ENCODE assay signal across 35 cellular contexts in genomic region chr13:37375724-37376123, GRCh38.
"Had no signal": no experiment of that assay in that cellular context is flagged by ENCODE, and none has a peak within 500 bp of the region (broad histone marks: within the 10 kb centered on the region; RNA-seq: fewer than 3 reads in every experiment).

No MANE protein-coding gene starts in this region.

- H3K27me3 Mint-ChIP-seq: activated CD4-positive, alpha-beta memory T cell treated with anti-CD3 and anti-CD28 coated beads for 36 hours; activated naive CD8-positive, alpha-beta T cell treated with anti-CD3 and anti-CD28 coated beads for 36 hours; central memory CD8-positive, alpha-beta T cell; effector memory CD8-positive, alpha-beta T cell; naive thymus-derived CD8-positive, alpha-beta T cell had no signal

- H3K36me3 Mint-ChIP-seq: activated CD4-positive, alpha-beta memory T cell treated with anti-CD3 and anti-CD28 coated beads for 36 hours; activated naive CD8-positive, alpha-beta T cell treated with anti-CD3 and anti-CD28 coated beads for 36 hours; naive thymus-derived CD8-positive, alpha-beta T cell; neural progenitor cell had no signal

- H3K4me2 ChIP-seq: neural progenitor cell had no signal

- H3K9me3 ChIP-seq: breast epithelium, gastrocnemius medialis, right atrium auricular region, spleen, suprapubic skin, tibial artery, upper lobe of right lung had no signal

- ATAC-seq: activated CD4-positive, CD25-positive, alpha-beta regulatory T cell treated with anti-CD3 and anti-CD28 coated beads, Interleukin-2, amount 50 U/mL, for 24 hours; effector memory CD8-positive, alpha-beta T cell; esophagus mucosa; gastrocnemius medialis; left cardiac atrium; left ventricle myocardium superior; naive thymus-derived CD8-positive, alpha-beta T cell; upper lobe of right lung had no signal

- H3K9me3 Mint-ChIP-seq: activated naive CD4-positive, alpha-beta T cell treated with anti-CD3 and anti-CD28 coated beads for 36 hours; activated naive CD8-positive, alpha-beta T cell treated with anti-CD3 and anti-CD28 coated beads for 36 hours; activated T-helper 1 cell treated with anti-CD3 and anti-CD28 coated beads, Interleukin-12 subunit alpha, Interleukin-12 subunit beta, Interleukin-2, Interleukin-4 antibody, amounts not matched to agents 30 ng/mL and 10 ng/mL and 1 ng/mL, durations not matched to agents 14 hours and 24 hours and 36 hours; central memory CD8-positive, alpha-beta T cell; effector memory CD8-positive, alpha-beta T cell; naive thymus-derived CD8-positive, alpha-beta T cell; neural progenitor cell; T-helper 1 cell treated with Interleukin-12 subunit alpha and Interleukin-12 subunit beta and Interleukin-4 antibody, amounts not matched to agents 30 μg/mL and 1 μg/mL, for 36 hours had no signal

- H3K4me1 Mint-ChIP-seq: activated naive CD8-positive, alpha-beta T cell treated with anti-CD3 and anti-CD28 coated beads for 36 hours; central memory CD8-positive, alpha-beta T cell; naive thymus-derived CD8-positive, alpha-beta T cell; neural progenitor cell had no signal

- H3K27me3 ChIP-seq: breast epithelium, gastrocnemius medialis, neural progenitor cell, right atrium auricular region, spleen, suprapubic skin, tibial artery, upper lobe of right lung had no signal

- H3K4me3 ChIP-seq: breast epithelium, coronary artery, gastrocnemius medialis, neural progenitor cell, right atrium auricular region, spleen, suprapubic skin, tibial artery, upper lobe of right lung had no signal

- H3K27ac ChIP-seq: breast epithelium, coronary artery, gastrocnemius medialis, neural progenitor cell, right atrium auricular region, spleen, suprapubic skin, tibial artery, upper lobe of right lung, WERI-Rb-1 had no signal

- H3K4me3 Mint-ChIP-seq: activated CD4-positive, alpha-beta memory T cell treated with anti-CD3 and anti-CD28 coated beads for 36 hours; activated naive CD4-positive, alpha-beta T cell treated with anti-CD3 and anti-CD28 coated beads for 36 hours; activated naive CD8-positive, alpha-beta T cell treated with anti-CD3 and anti-CD28 coated beads for 36 hours; activated T-helper 1 cell treated with anti-CD3 and anti-CD28 coated beads, Interleukin-12 subunit alpha, Interleukin-12 subunit beta, Interleukin-2, Interleukin-4 antibody, amounts not matched to agents 30 ng/mL and 10 ng/mL and 1 ng/mL, durations not matched to agents 14 hours and 24 hours and 36 hours; central memory CD8-positive, alpha-beta T cell; effector memory CD8-positive, alpha-beta T cell; naive thymus-derived CD8-positive, alpha-beta T cell; neural progenitor cell; T-helper 1 cell treated with Interleukin-12 subunit alpha and Interleukin-12 subunit beta and Interleukin-4 antibody, amounts not matched to agents 30 μg/mL and 1 μg/mL, for 36 hours had no signal

- FAIRE-seq: astrocyte had no signal

- DNase-seq: activated CD4-positive, alpha-beta memory T cell treated with anti-CD3 and anti-CD28 coated beads for 36 hours; activated CD4-positive, alpha-beta T cell treated with anti-CD3 and anti-CD28 coated beads for 48 hours; activated CD8-positive, alpha-beta memory T cell treated with anti-CD3 and anti-CD28 coated beads, Interleukin-2, amount 50 U/mL, for 4 hours; activated effector memory CD4-positive, alpha-beta T cell treated with anti-CD3 and anti-CD28 coated beads, Interleukin-2, amount 50 U/mL, for 16 hours; activated naive CD4-positive, alpha-beta T cell treated with anti-CD3 and anti-CD28 coated beads for 36 hours; activated naive CD8-positive, alpha-beta T cell treated with anti-CD3 and anti-CD28 coated beads for 36 hours; activated T-cell treated with anti-CD3 and anti-CD28 coated beads, Interleukin-2, amount 50 U/mL, for 1 hour; amniotic stem cell; effector memory CD8-positive, alpha-beta T cell; gastrocnemius medialis; glutamatergic neuron; islet precursor cell; left cardiac atrium; left ventricle myocardium superior; midbrain; naive thymus-derived CD8-positive, alpha-beta T cell; occipital lobe; spleen; stimulated activated naive CD4-positive, alpha-beta T cell; SW 1271; T-helper 9 cell; tibial artery; upper lobe of right lung; WERI-Rb-1 had no signal

- H2AFZ ChIP-seq: neural progenitor cell had no signal

- H3K9ac ChIP-seq: neural progenitor cell had no signal

- H3K27ac Mint-ChIP-seq: activated CD4-positive, alpha-beta memory T cell treated with anti-CD3 and anti-CD28 coated beads for 36 hours; activated naive CD4-positive, alpha-beta T cell treated with anti-CD3 and anti-CD28 coated beads for 36 hours; activated naive CD8-positive, alpha-beta T cell treated with anti-CD3 and anti-CD28 coated beads for 36 hours; activated T-helper 1 cell treated with anti-CD3 and anti-CD28 coated beads, Interleukin-12 subunit alpha, Interleukin-12 subunit beta, Interleukin-2, Interleukin-4 antibody, amounts not matched to agents 30 ng/mL and 10 ng/mL and 1 ng/mL, durations not matched to agents 14 hours and 24 hours and 36 hours; effector memory CD8-positive, alpha-beta T cell; naive thymus-derived CD8-positive, alpha-beta T cell; neural progenitor cell; T-helper 1 cell treated with Interleukin-12 subunit alpha and Interleukin-12 subunit beta and Interleukin-4 antibody, amounts not matched to agents 30 μg/mL and 1 μg/mL, for 36 hours had no signal

- H3K4me1 ChIP-seq: breast epithelium, gastrocnemius medialis, right atrium auricular region, spleen, suprapubic skin, tibial artery, upper lobe of right lung had no signal

- H3K36me3 ChIP-seq: breast epithelium, gastrocnemius medialis, neural progenitor cell, right atrium auricular region, spleen, suprapubic skin, tibial artery, upper lobe of right lung, WERI-Rb-1 had no signal
